In the genomic region with DNA sequence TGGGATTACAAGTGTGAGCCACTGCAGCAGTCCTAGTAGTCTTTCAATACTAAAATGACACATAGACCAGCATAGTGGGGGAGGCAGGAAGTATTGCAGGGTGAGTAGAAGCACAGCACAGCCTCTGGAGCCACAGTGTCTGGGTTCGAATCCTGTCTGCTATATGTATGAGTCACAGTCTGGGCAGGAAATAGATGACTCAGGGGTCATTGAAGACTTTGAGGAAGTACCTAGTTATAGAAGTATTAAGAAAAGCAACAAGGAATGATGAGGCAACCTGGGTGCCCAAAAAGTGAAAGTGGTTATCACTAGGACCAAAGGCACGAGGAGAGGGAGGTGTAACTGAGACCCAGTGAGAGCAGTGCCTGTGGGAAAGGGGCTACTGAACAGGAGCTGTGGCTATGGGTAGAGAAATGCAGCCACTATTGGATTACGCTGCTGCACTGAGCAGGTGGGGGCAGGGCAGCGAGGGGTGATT, we compare ENCODE assay signal across 8 cellular contexts.
DNase-seq lines count a peak whose midpoint lies in the region; ATAC-seq and TF ChIP-seq lines count a peak whose summit lies in the region.

No MANE protein-coding gene starts in this region.

- intact Hi-C loops in left ventricle myocardium inferior (cut with micrococcal nuclease), result no loop called here

- H3K27me3 ChIP-seq in left ventricle myocardium inferior (ENCODE audit: low read depth), result no peaks in the 10 kb centered on the region
- no peaks in the 10 kb centered on the region for H3K27me3 ChIP-seq in right atrium auricular region
- no peaks in the 10 kb centered on the region for H3K27me3 ChIP-seq in thoracic aorta (replicated peaks; ENCODE audit: insufficient read depth)

- H3K36me3 ChIP-seq in left ventricle myocardium inferior (no peaks in the 10 kb centered on the region), right atrium auricular region (no peaks in the 10 kb centered on the region), thoracic aorta (no peaks in the 10 kb centered on the region)

- H3K4me1 ChIP-seq in left ventricle myocardium inferior, result peaks cover 92% of the 10 kb centered on the region
- peaks cover 0 to 51% of the 10 kb centered on the region in 2 donors for H3K4me1 ChIP-seq in right atrium auricular region
- peaks cover 43 to 80% of the 10 kb centered on the region in 2 donors for H3K4me1 ChIP-seq in thoracic aorta (ENCODE audit: control insufficient read depth in 1 of 2, low read depth in 2 of 2)

- H3K9me3 ChIP-seq in left ventricle myocardium inferior (replicated peaks) (no peaks in the 10 kb centered on the region), right atrium auricular region (no peaks in the 10 kb centered on the region), thoracic aorta (no peaks in the 10 kb centered on the region)

- peak; percentile 74 for ATAC-seq in thoracic aorta (ENCODE audit: insufficient number of reproducible peaks, low FRiP score, low read depth)
- no peak for ATAC-seq in HG03095 (IDR thresholded peaks at IDR 0.05; ENCODE audit: unreplicated experiment)

- no peak for DNase-seq in left ventricle myocardium inferior
- DNase-seq in right atrium auricular region (ENCODE audit: low spot score), result no peak
- DNase-seq in NOMO-1 treated with dmso at 0.1 percent for 144 hours (lab: John Stamatoyannopoulos, UW; ENCODE audit: unreplicated experiment), result peak; percentile 84
- no peak for DNase-seq in coronary artery (ENCODE audit: low spot score)
- peak; percentile 31 for DNase-seq in thoracic aorta (ENCODE audit: low spot score)
- DNase-seq in NCI-H1694 (lab: John Stamatoyannopoulos, UW), result no peak
- DNase-seq in NCI-H748 treated with DMSO at 0.1 percent for 48 hours (lab: John Stamatoyannopoulos, UW), result no peak

- H3K27ac ChIP-seq in left ventricle myocardium inferior (replicated peaks) (peak overlapping the region; percentile 20), right atrium auricular region (no peak overlapping the region), coronary artery (peak overlapping the region in 1 of 2 donors; percentile 51), thoracic aorta (peak overlapping the region; percentile 34 to 52)

- H3K4me3 ChIP-seq in left ventricle myocardium inferior (no peak overlapping the region), right atrium auricular region (no peak overlapping the region), coronary artery (peak overlapping the region; percentile 1), thoracic aorta (peak overlapping the region; percentile 0)

- no peak for TF ChIP-seq CTCF in left ventricle myocardium inferior (IDR thresholded peaks at IDR 0.05; ENCODE audit: borderline replicate concordance)
- TF ChIP-seq CTCF in right atrium auricular region (IDR thresholded peaks at IDR 0.05), result no peak
- no peak for TF ChIP-seq CTCF in coronary artery (IDR thresholded peaks at IDR 0.05)
- TF ChIP-seq CTCF in thoracic aorta (IDR thresholded peaks at IDR 0.05), result no peak

Comparison
In these comparisons a context has a peak if more than half of its experiments do, and no peak if none do; other contexts are left out.
1. H3K27ac ChIP-seq: peak in left ventricle myocardium inferior (single experiment) and thoracic aorta (2 of 2); none in right atrium auricular region (0 of 2).
2. DNase-seq: peak in NOMO-1 treated with dmso at 0.1 percent for 144 hours (single experiment) and thoracic aorta (single experiment); none in left ventricle myocardium inferior (single experiment), right atrium auricular region (single experiment), coronary artery (single experiment), NCI-H1694 (single experiment) and NCI-H748 treated with DMSO at 0.1 percent for 48 hours (single experiment).
3. H3K4me3 ChIP-seq: peak in coronary artery (single experiment) and thoracic aorta (single experiment); none in left ventricle myocardium inferior (single experiment) and right atrium auricular region (0 of 2).